In genomic region chr2:96267159-96267971, GRCh38 we compare ENCODE assay signal across 1 cellular context.
TF ChIP-seq lines count a peak whose summit lies in the region.

No MANE protein-coding gene starts in this region.

TF ChIP-seq in HepG2, 621 proteins besides CTCF, POLR2A, EP300 and RAD21 (continued from another document and continues in another):
- TF ChIP-seq CREBL2 (CRISPR knock-in tag; IDR thresholded peaks at IDR 0.05; ENCODE audit: borderline replicate concordance): 0 out of 2 replicates have a peak, but pooled peaks have one; percentile 39
- TF ChIP-seq POGK (CRISPR knock-in tag; conservative IDR thresholded peaks at IDR 0.05): no peak
- no peak for TF ChIP-seq CHD4 (IDR thresholded peaks at IDR 0.05; ENCODE audit: borderline replicate concordance, low read length)
- TF ChIP-seq DNMT3B (CRISPR knock-in tag; conservative IDR thresholded peaks at IDR 0.05): no peak
- no peak for TF ChIP-seq SYNCRIP (IDR thresholded peaks at IDR 0.05; ENCODE audit: insufficient read depth, low read depth, low read length)
- TF ChIP-seq ZUFSP (CRISPR knock-in tag; IDR thresholded peaks at IDR 0.05; ENCODE audit: borderline replicate concordance): no peak
- TF ChIP-seq KAT7 (CRISPR knock-in tag; IDR thresholded peaks at IDR 0.05; ENCODE audit: borderline replicate concordance): no peak
- no peak for TF ChIP-seq ZNF136 (CRISPR knock-in tag; IDR thresholded peaks at IDR 0.05; ENCODE audit: low read depth)
- TF ChIP-seq MXD1 (CRISPR knock-in tag; IDR thresholded peaks at IDR 0.05): no peak
- no peak for TF ChIP-seq HHEX (CRISPR knock-in tag; IDR thresholded peaks at IDR 0.05)
- TF ChIP-seq TRAFD1 (CRISPR knock-in tag; IDR thresholded peaks at IDR 0.05; ENCODE audit: borderline replicate concordance): no peak
- no peak for TF ChIP-seq PHF20 (CRISPR knock-in tag; IDR thresholded peaks at IDR 0.05)
- no peak for TF ChIP-seq CCAR2 (optimal IDR thresholded peaks at IDR 0.05; ENCODE audit: low read depth, low read length)
- TF ChIP-seq TBL1XR1 (IDR thresholded peaks at IDR 0.05; ENCODE audit: borderline replicate concordance, low read length, partially characterized antibody): no peak
- no peak for TF ChIP-seq MLLT10 (CRISPR knock-in tag; IDR thresholded peaks at IDR 0.05)
- TF ChIP-seq ZNF329 (CRISPR knock-in tag; IDR thresholded peaks at IDR 0.05; ENCODE audit: low read depth): no peak
- no peak for TF ChIP-seq ZNF235 (CRISPR knock-in tag; IDR thresholded peaks at IDR 0.05; ENCODE audit: borderline replicate concordance)
- no peak for TF ChIP-seq SRSF9 (IDR thresholded peaks at IDR 0.05; ENCODE audit: borderline replicate concordance, insufficient read depth, low read depth, low read length, poor library complexity, severe bottlenecking)
- TF ChIP-seq ZNF512B (CRISPR knock-in tag; IDR thresholded peaks at IDR 0.05; ENCODE audit: borderline replicate concordance): no peak
- TF ChIP-seq HDAC1 (CRISPR knock-in tag; IDR thresholded peaks at IDR 0.05): no peak
- no peak for TF ChIP-seq BRF2 (CRISPR knock-in tag; IDR thresholded peaks at IDR 0.05)
- no peak for TF ChIP-seq FOXA1 (IDR thresholded peaks at IDR 0.05)
- no peak for TF ChIP-seq FOXA1 (CRISPR knock-in tag; IDR thresholded peaks at IDR 0.05)
- no peak for TF ChIP-seq ZNF552 (CRISPR knock-in tag; IDR thresholded peaks at IDR 0.05; ENCODE audit: borderline replicate concordance)
- no peak for TF ChIP-seq ZNF124 (CRISPR knock-in tag; IDR thresholded peaks at IDR 0.05)
- TF ChIP-seq HOXA5 (CRISPR knock-in tag; IDR thresholded peaks at IDR 0.05): no peak
- TF ChIP-seq SOX5 (CRISPR knock-in tag; IDR thresholded peaks at IDR 0.05; ENCODE audit: borderline replicate concordance): no peak
- no peak for TF ChIP-seq NR0B2 (CRISPR knock-in tag; IDR thresholded peaks at IDR 0.05)
- TF ChIP-seq ZNF280D (CRISPR knock-in tag; IDR thresholded peaks at IDR 0.05): no peak
- no peak for TF ChIP-seq ZNF383 (CRISPR knock-in tag; IDR thresholded peaks at IDR 0.05; ENCODE audit: borderline replicate concordance)
- no peak for TF ChIP-seq ZFP62 (CRISPR knock-in tag; IDR thresholded peaks at IDR 0.05)
- TF ChIP-seq ZEB1 (IDR thresholded peaks at IDR 0.05; ENCODE audit: insufficient replicate concordance, low read depth): no peak
- TF ChIP-seq ZNF770 (CRISPR knock-in tag; IDR thresholded peaks at IDR 0.05): no peak
- no peak for TF ChIP-seq ZFP82 (CRISPR knock-in tag; IDR thresholded peaks at IDR 0.05; ENCODE audit: borderline replicate concordance)
- no peak for TF ChIP-seq SRF (IDR thresholded peaks at IDR 0.05; ENCODE audit: low read depth, low read length)
- TF ChIP-seq ZNF33B (CRISPR knock-in tag; IDR thresholded peaks at IDR 0.05): no peak
- TF ChIP-seq ZNF44 (CRISPR knock-in tag; IDR thresholded peaks at IDR 0.05): no peak
- peak; percentile 33 for TF ChIP-seq XRCC5 (optimal IDR thresholded peaks at IDR 0.05; ENCODE audit: low read length)
- no peak for TF ChIP-seq MAFF (IDR thresholded peaks at IDR 0.05; ENCODE audit: low read depth, low read length)
- no peak for TF ChIP-seq NR2F2 (IDR thresholded peaks at IDR 0.05; ENCODE audit: borderline replicate concordance, low read depth)
- no peak for TF ChIP-seq MTF1 (CRISPR knock-in tag; IDR thresholded peaks at IDR 0.05)
- no peak for TF ChIP-seq ZNF605 (CRISPR knock-in tag; IDR thresholded peaks at IDR 0.05)
- TF ChIP-seq SRY (CRISPR knock-in tag; IDR thresholded peaks at IDR 0.05): no peak
- no peak for TF ChIP-seq DPF2 (CRISPR knock-in tag; IDR thresholded peaks at IDR 0.05; ENCODE audit: borderline replicate concordance, low read depth)
- TF ChIP-seq MIER3 (CRISPR knock-in tag; IDR thresholded peaks at IDR 0.05; ENCODE audit: borderline replicate concordance): no peak
- no peak for TF ChIP-seq ZNF138 (CRISPR knock-in tag; IDR thresholded peaks at IDR 0.05; ENCODE audit: low read depth)
- no peak for TF ChIP-seq IKZF5 (CRISPR knock-in tag; IDR thresholded peaks at IDR 0.05)
- TF ChIP-seq ZNF274 (CRISPR knock-in tag; IDR thresholded peaks at IDR 0.05): no peak
